Comparison of ENCODE assay signal across 1 cellular context in the genomic region with DNA sequence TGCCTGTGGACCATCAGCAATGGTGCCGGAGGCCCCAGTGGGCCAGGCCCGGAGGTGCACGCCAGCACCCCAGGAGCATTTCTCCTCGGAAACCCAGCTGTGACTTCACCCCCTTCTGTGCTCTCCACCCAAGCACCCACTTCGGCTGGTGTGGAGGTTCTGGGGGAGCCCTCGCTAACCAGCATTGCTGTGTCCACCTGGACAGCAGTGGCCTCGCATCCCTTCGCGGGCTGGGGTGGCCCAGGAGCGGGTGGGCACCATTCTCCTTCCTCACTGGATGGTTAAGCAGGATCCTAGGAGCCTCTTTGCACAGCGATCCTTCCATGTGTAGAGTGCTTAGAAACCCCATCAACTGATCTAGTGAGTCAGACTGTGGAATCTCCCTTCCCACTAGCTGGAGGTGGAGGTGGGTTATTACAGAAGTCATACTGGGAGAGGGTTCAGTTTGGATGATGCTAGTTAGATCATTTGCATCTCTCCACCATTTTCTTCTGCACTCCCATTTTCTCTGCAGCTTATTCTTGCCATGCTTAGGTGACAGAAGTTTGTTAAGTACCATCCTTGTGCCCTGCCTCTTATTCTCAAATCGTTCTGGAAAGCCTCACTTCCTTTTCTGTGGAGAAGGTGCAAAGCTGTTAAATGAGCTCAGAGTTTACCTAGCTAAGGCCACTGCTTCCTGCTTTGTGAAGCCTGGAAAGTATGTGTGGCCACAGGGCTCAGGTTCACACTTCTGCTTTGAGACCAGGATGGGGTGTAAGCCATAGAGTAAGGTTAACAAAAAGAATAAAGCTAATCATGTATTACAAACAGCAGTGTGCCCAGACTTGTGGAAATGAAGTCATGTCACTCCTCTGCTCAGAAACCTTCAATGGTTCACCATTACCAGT.
TF ChIP-seq lines count a peak whose summit lies in the region.

No MANE protein-coding gene starts in this region.

TF ChIP-seq in IMR-90, 13 proteins besides CTCF, POLR2A, EP300 and RAD21:
- TF ChIP-seq SMC3 (IDR thresholded peaks at IDR 0.05; ENCODE audit: low read depth, low read length), result no peak
- no peak for TF ChIP-seq CEBPB (IDR thresholded peaks at IDR 0.05; ENCODE audit: low read depth, low read length)
- no peak for TF ChIP-seq MXI1 (IDR thresholded peaks at IDR 0.05; ENCODE audit: borderline replicate concordance, low read depth, low read length)
- no peak for TF ChIP-seq CHD1 (IDR thresholded peaks at IDR 0.05; ENCODE audit: low read depth, low read length)
- TF ChIP-seq, protein P1, sequence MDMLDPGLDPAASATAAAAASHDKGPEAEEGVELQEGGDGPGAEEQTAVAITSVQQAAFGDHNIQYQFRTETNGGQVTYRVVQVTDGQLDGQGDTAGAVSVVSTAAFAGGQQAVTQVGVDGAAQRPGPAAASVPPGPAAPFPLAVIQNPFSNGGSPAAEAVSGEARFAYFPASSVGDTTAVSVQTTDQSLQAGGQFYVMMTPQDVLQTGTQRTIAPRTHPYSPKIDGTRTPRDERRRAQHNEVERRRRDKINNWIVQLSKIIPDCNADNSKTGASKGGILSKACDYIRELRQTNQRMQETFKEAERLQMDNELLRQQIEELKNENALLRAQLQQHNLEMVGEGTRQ (IDR thresholded peaks at IDR 0.05; ENCODE audit: low read depth, low read length), result no peak
- no peak for TF ChIP-seq MAFK (IDR thresholded peaks at IDR 0.05; ENCODE audit: low read depth, low read length)
- no peak for TF ChIP-seq BHLHE40 (IDR thresholded peaks at IDR 0.05; ENCODE audit: low read depth, low read length)
- no peak for TF ChIP-seq RFX5 (IDR thresholded peaks at IDR 0.05; ENCODE audit: low read depth, low read length)
- no peak for TF ChIP-seq FOS (IDR thresholded peaks at IDR 0.05; ENCODE audit: low read depth, low read length)
- no peak for TF ChIP-seq RCOR1 (IDR thresholded peaks at IDR 0.05; ENCODE audit: insufficient replicate concordance, low read length)
- no peak for TF ChIP-seq MAZ (IDR thresholded peaks at IDR 0.05; ENCODE audit: borderline replicate concordance, low read depth, low read length)
- TF ChIP-seq, protein P2, sequence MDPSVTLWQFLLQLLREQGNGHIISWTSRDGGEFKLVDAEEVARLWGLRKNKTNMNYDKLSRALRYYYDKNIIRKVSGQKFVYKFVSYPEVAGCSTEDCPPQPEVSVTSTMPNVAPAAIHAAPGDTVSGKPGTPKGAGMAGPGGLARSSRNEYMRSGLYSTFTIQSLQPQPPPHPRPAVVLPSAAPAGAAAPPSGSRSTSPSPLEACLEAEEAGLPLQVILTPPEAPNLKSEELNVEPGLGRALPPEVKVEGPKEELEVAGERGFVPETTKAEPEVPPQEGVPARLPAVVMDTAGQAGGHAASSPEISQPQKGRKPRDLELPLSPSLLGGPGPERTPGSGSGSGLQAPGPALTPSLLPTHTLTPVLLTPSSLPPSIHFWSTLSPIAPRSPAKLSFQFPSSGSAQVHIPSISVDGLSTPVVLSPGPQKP (IDR thresholded peaks at IDR 0.05; ENCODE audit: borderline replicate concordance, low read depth, low read length), result no peak
- no peak for TF ChIP-seq NFE2L2 (IDR thresholded peaks at IDR 0.05; ENCODE audit: low read depth, low read length)
